In the genomic region with DNA sequence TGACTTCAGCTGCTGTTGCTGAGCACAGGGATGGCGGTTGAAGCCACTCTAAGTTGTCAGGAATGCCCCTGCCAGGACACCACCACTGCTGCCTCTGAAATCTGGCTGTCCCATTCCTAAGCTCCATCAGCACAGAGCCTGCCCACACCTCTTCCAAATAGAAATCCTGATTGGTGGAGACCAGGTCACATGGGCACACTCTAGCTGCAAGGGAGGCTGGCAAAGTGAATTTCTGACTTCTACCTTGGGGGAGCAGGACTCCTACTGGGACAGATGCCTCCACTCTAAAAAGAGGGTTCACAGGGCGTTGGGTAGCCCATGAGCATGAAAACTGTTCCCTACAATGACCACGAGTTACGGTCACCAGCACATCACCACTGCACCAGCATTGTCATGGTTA, we compare ENCODE assay signal across 18 cellular contexts.
DNase-seq lines count a peak whose midpoint lies in the region; ATAC-seq and TF ChIP-seq lines count a peak whose summit lies in the region.
"Had no signal": no experiment of that assay in that cellular context is flagged by ENCODE, and none has a peak within 500 bp of the region (broad histone marks: within the 10 kb centered on the region; RNA-seq: fewer than 3 reads in every experiment).

No MANE protein-coding gene starts in this region.

- H3K9me3 Mint-ChIP-seq in WTC11 = peaks cover 11% of the 10 kb centered on the region
- peaks cover 2% of the 10 kb centered on the region for H3K9me3 Mint-ChIP-seq in glutamatergic neuron (ENCODE audit: unreplicated experiment)

- no peak for TF ChIP-seq EP300 in upper lobe of left lung (IDR thresholded peaks at IDR 0.05)

- CTCF ChIA-PET in HCT116 (lab: Charles Lee) (no interaction called here), HEK293 (lab: Yijun Ruan, JAX) (interaction anchor here (0.6 to 1.4 kb wide), 2 partner anchors 13 to 1126 kb away, joined by 3 to 4 read pairs; no protein-coding TSS in a partner anchor), WTC11 (lab: Charles Lee) (interaction anchor here (0.6 kb wide), 1 partner anchor 63 kb away, joined by 3 read pairs; no protein-coding TSS in a partner anchor)

- DNase-seq in HCT116 (ENCODE audit: low read depth, low spot score) = no peak
- DNase-seq in WTC11 (ENCODE audit: low spot score) = no peak
- peak; percentile 59 for DNase-seq in osteoblast (ENCODE audit: insufficient read length, low spot score, missing footprints)
- DNase-seq in NCI-H146 treated with DMSO at 0.1 percent for 48 hours (lab: John Stamatoyannopoulos, UW; ENCODE audit: unreplicated experiment) = no peak
- no peak for DNase-seq in glutamatergic neuron
- no peak for DNase-seq in upper lobe of left lung
- DNase-seq: C1 segment of cervical spinal cord; Calu3; CD4-positive, alpha-beta memory T cell; COR-L47; DMS53; DMS79 treated with DMSO at 0.1 percent for 48 hours; GF-D8; GM23248; H7; HCEC 1CT; HFFc6 had no signal

- peaks cover 7 to 11% of the 10 kb centered on the region in 2 experiments; a peak in 2 of 4 replicates for H3K9me3 ChIP-seq in HCT116 (ENCODE audit: control insufficient read depth in 1 of 2, insufficient read depth in 1 of 2, low read depth in 1 of 2, low read length in 2 of 2)
- no peaks in the 10 kb centered on the region; the same call in 1 of the 2 replicates for H3K9me3 ChIP-seq in HEK293 (ENCODE audit: control insufficient read depth, insufficient read depth, low read depth, low read length)
- H3K9me3 ChIP-seq in osteoblast (ENCODE audit: low read depth, low read length) = peaks cover 5% of the 10 kb centered on the region
- H3K9me3 ChIP-seq in upper lobe of left lung = peaks cover 0 to 8% (median 3%) of the 10 kb centered on the region in 4 donors

- no TSS peak for BruUV-seq in HCT116 (replicated peaks; lab: Mats Ljungman, UMichigan)

- no peaks in the 10 kb centered on the region for H3K79me2 ChIP-seq in HCT116 (ENCODE audit: insufficient read depth, low read length)
- no peaks in the 10 kb centered on the region for H3K79me2 ChIP-seq in osteoblast (ENCODE audit: insufficient read depth, low read length)

- H2AFZ ChIP-seq in HCT116 (ENCODE audit: low read depth, low read length, poor library complexity, severe bottlenecking) (no peak overlapping the region), osteoblast (ENCODE audit: low read length) (no peak overlapping the region)
- H2AFZ ChIP-seq: GM23248 had no signal

- H3K4me3 ChIP-seq in HCT116 (replicated peaks in 1 of 2; ENCODE audit: low read depth in 1 of 2, low read length in 2 of 2) = no peak overlapping the region
- no peak overlapping the region for H3K4me3 ChIP-seq in HEK293 (ENCODE audit: low read depth, low read length)
- no peak overlapping the region for H3K4me3 ChIP-seq in osteoblast (ENCODE audit: insufficient read depth, low read length)
- H3K4me3 ChIP-seq in upper lobe of left lung = no peak overlapping the region
- H3K4me3 ChIP-seq: GM23248 had no signal

- H3K36me3 Mint-ChIP-seq in WTC11 (peaks cover 8% of the 10 kb centered on the region), glutamatergic neuron (ENCODE audit: unreplicated experiment) (no peaks in the 10 kb centered on the region)
- H3K36me3 Mint-ChIP-seq: CD4-positive, alpha-beta memory T cell had no signal

- no peak overlapping the region for H3K4me2 ChIP-seq in HCT116 (ENCODE audit: low read length)
- no peak overlapping the region for H3K4me2 ChIP-seq in osteoblast (ENCODE audit: insufficient read depth, low read length)

- H3K9me2 ChIP-seq in HCT116 (ENCODE audit: insufficient read depth) = no peaks in the 10 kb centered on the region

- H3K4me1 Mint-ChIP-seq in WTC11 (no peaks in the 10 kb centered on the region), glutamatergic neuron (ENCODE audit: low read depth, unreplicated experiment) (no peaks in the 10 kb centered on the region)

- no peaks in the 10 kb centered on the region for H3K4me1 ChIP-seq in HCT116 (ENCODE audit: control insufficient read depth in 1 of 2, insufficient read depth in 2 of 2, low read length in 2 of 2)
- H3K4me1 ChIP-seq in HEK293 (ENCODE audit: control insufficient read depth, insufficient read depth, low read length) = no peaks in the 10 kb centered on the region
- no peaks in the 10 kb centered on the region for H3K4me1 ChIP-seq in osteoblast (ENCODE audit: insufficient read depth, low read length)
- no peaks in the 10 kb centered on the region for H3K4me1 ChIP-seq in upper lobe of left lung

- H3K4me3 Mint-ChIP-seq in WTC11 = no peak overlapping the region
- H3K4me3 Mint-ChIP-seq in glutamatergic neuron (ENCODE audit: unreplicated experiment) = no peak overlapping the region
- H3K4me3 Mint-ChIP-seq: CD4-positive, alpha-beta memory T cell; HFFc6 had no signal

- H3K27ac ChIP-seq in HCT116 (ENCODE audit: low read depth, low read length) (no peak overlapping the region), HEK293 (ENCODE audit: extremely low read depth, low read depth, low read length) (no peak overlapping the region), osteoblast (ENCODE audit: low read depth, low read length) (no peak overlapping the region), upper lobe of left lung (no peak overlapping the region)
- H3K27ac ChIP-seq: GM23248 had no signal

- no peaks in the 10 kb centered on the region for H3K27me3 ChIP-seq in HCT116 (ENCODE audit: insufficient read depth, low read length)
- H3K27me3 ChIP-seq in osteoblast (ENCODE audit: insufficient read depth, low read length) = peaks cover 4% of the 10 kb centered on the region
- no peaks in the 10 kb centered on the region for H3K27me3 ChIP-seq in upper lobe of left lung

- no peak for TF ChIP-seq RAD21 in HCT116 (IDR thresholded peaks at IDR 0.05; ENCODE audit: low read depth)

- ATAC-seq in HCT116 (no peak), WTC11 (no peak), upper lobe of left lung (ENCODE audit: low FRiP score in 2 of 2) (no peak)

- POLR2A ChIA-PET in HCT116 (lab: Charles Lee) = no interaction called here
- POLR2A ChIA-PET in HEK293 (lab: Yijun Ruan, JAX) = no interaction called here
- POLR2A ChIA-PET in WTC11 (lab: Charles Lee) = no interaction called here

- H3K27ac Mint-ChIP-seq in WTC11 (no peak overlapping the region), glutamatergic neuron (ENCODE audit: unreplicated experiment) (no peak overlapping the region)
- H3K27ac Mint-ChIP-seq: CD4-positive, alpha-beta memory T cell; HFFc6 had no signal

- no peaks in the 10 kb centered on the region for H3K36me3 ChIP-seq in HCT116 (ENCODE audit: control insufficient read depth in 1 of 2, insufficient read depth in 2 of 2, low read length in 2 of 2)
- H3K36me3 ChIP-seq in HEK293 (ENCODE audit: control insufficient read depth in 2 of 2, insufficient read depth in 1 of 2, low read length in 2 of 2) = no peaks in the 10 kb centered on the region
- no peaks in the 10 kb centered on the region for H3K36me3 ChIP-seq in osteoblast (ENCODE audit: insufficient read depth, low read length)
- no peaks in the 10 kb centered on the region for H3K36me3 ChIP-seq in upper lobe of left lung

- RAD21 ChIA-PET in HCT116 (lab: Charles Lee; ENCODE audit: low non-redundant PET in 1 of 2, low total read pairs in 2 of 2, uncharacterized antibody in 2 of 2, unreplicated experiment in 2 of 2) = no interaction called here

- TF ChIP-seq CTCF in HCT116 (IDR thresholded peaks at IDR 0.05 in 2 of 3, conservative IDR thresholded peaks at IDR 0.05 in 1 of 3; ENCODE audit: borderline replicate concordance in 1 of 3, insufficient read depth in 1 of 3, low read depth in 2 of 3, low read length in 2 of 3) (no peak), HEK293 (tag by site-specific recombination; IDR thresholded peaks at IDR 0.05) (no peak), WTC11 (IDR thresholded peaks at IDR 0.05) (no peak), osteoblast (IDR thresholded peaks at IDR 0.05; ENCODE audit: extremely low read depth, low read depth, low read length) (no peak), glutamatergic neuron (IDR thresholded peaks at IDR 0.05; ENCODE audit: partially characterized antibody, unreplicated experiment) (no peak), upper lobe of left lung (IDR thresholded peaks at IDR 0.05) (no peak)

- TF ChIP-seq POLR2A in HCT116 (IDR thresholded peaks at IDR 0.05; ENCODE audit: borderline replicate concordance, extremely low read depth, insufficient read depth, insufficient read length) (no peak), upper lobe of left lung (IDR thresholded peaks at IDR 0.05) (no peak)

- intact Hi-C loops in HCT116 (cut with micrococcal nuclease) = no loop called here

- whole genome bisulfite sequencing in upper lobe of left lung, 2 donors = 85 to 100% methylated on average over 1 to 4 of the region's 4 CpGs

- no peak overlapping the region for H3K9ac ChIP-seq in HCT116 (ENCODE audit: low read length)
- H3K9ac ChIP-seq: GM23248 had no signal

- H4K20me1 ChIP-seq in HCT116 (ENCODE audit: insufficient read depth) (no peaks in the 10 kb centered on the region), osteoblast (ENCODE audit: insufficient read depth, low read length) (no peaks in the 10 kb centered on the region)

- no peaks in the 10 kb centered on the region for H3K27me3 Mint-ChIP-seq in WTC11 (ENCODE audit: low read depth)
- peaks cover 3% of the 10 kb centered on the region for H3K27me3 Mint-ChIP-seq in glutamatergic neuron (ENCODE audit: unreplicated experiment)

TF ChIP-seq in HCT116, 20 proteins besides CTCF, POLR2A, EP300 and RAD21:
- TF ChIP-seq CBX3 (IDR thresholded peaks at IDR 0.05; ENCODE audit: low read depth) = 0 out of 2 replicates have a peak, but pooled peaks have one; percentile 18
- no peak for TF ChIP-seq EZH2 (IDR thresholded peaks at IDR 0.05)
- TF ChIP-seq POLR2AphosphoS5 (IDR thresholded peaks at IDR 0.05; ENCODE audit: low read depth, low read length) = no peak

TF ChIP-seq in HEK293, 187 proteins besides CTCF, POLR2A, EP300 and RAD21:
- TF ChIP-seq SETDB1 (IDR thresholded peaks at IDR 0.05; ENCODE audit: insufficient read length, low read length) = peak; percentile 37
- no peak for TF ChIP-seq ZNF16 (tag by site-specific recombination; IDR thresholded peaks at IDR 0.05; ENCODE audit: low read depth)
- TF ChIP-seq TRIM28 (IDR thresholded peaks at IDR 0.05; ENCODE audit: borderline replicate concordance, low read length) = peak; percentile 75; the same call in 1 of the 2 replicates

TF ChIP-seq in WTC11, 78 proteins besides CTCF, POLR2A, EP300 and RAD21 (continues in another document):
- TF ChIP-seq, protein P1, sequence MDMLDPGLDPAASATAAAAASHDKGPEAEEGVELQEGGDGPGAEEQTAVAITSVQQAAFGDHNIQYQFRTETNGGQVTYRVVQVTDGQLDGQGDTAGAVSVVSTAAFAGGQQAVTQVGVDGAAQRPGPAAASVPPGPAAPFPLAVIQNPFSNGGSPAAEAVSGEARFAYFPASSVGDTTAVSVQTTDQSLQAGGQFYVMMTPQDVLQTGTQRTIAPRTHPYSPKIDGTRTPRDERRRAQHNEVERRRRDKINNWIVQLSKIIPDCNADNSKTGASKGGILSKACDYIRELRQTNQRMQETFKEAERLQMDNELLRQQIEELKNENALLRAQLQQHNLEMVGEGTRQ (CRISPR knock-in tag; IDR thresholded peaks at IDR 0.05) = peak; percentile 37
- TF ChIP-seq, protein P2, sequence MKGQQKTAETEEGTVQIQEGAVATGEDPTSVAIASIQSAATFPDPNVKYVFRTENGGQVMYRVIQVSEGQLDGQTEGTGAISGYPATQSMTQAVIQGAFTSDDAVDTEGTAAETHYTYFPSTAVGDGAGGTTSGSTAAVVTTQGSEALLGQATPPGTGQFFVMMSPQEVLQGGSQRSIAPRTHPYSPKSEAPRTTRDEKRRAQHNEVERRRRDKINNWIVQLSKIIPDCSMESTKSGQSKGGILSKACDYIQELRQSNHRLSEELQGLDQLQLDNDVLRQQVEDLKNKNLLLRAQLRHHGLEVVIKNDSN (CRISPR knock-in tag; IDR thresholded peaks at IDR 0.05) = peak; percentile 30; the same call in 1 of the 2 replicates
